8 cellular contexts compared by ENCODE assay signal in genomic region chr4:2040391-2041233, GRCh38. TPM values are rescaled to one million over a fixed set of nuclear protein-coding genes. Genes with fewer than 3 reads are reported as not detected.
DNase-seq lines count a peak whose midpoint lies in the region; ATAC-seq and TF ChIP-seq lines count a peak whose summit lies in the region.

No MANE protein-coding gene starts in this region.

- no peak overlapping the region for H3K27ac Mint-ChIP-seq in activated naive CD8-positive, alpha-beta T cell treated with anti-CD3 and anti-CD28 coated beads for 36 hours
- H3K27ac Mint-ChIP-seq in immature natural killer cell = no peak overlapping the region

- peaks cover 26% of the 10 kb centered on the region for H3K4me1 ChIP-seq in suprapubic skin

- peak overlapping the region; percentile 43 for H3K4me3 Mint-ChIP-seq in activated naive CD8-positive, alpha-beta T cell treated with anti-CD3 and anti-CD28 coated beads for 36 hours
- H3K4me3 Mint-ChIP-seq in immature natural killer cell = peak overlapping the region; percentile 47 to 82 (median 68)

- no peaks in the 10 kb centered on the region for H3K9me3 Mint-ChIP-seq in activated naive CD8-positive, alpha-beta T cell treated with anti-CD3 and anti-CD28 coated beads for 36 hours
- H3K9me3 Mint-ChIP-seq in immature natural killer cell = no peaks in the 10 kb centered on the region

- H3K36me3 Mint-ChIP-seq in activated naive CD8-positive, alpha-beta T cell treated with anti-CD3 and anti-CD28 coated beads for 36 hours = no peaks in the 10 kb centered on the region
- no peaks in the 10 kb centered on the region for H3K36me3 Mint-ChIP-seq in immature natural killer cell

- no peak for TF ChIP-seq CTCF in suprapubic skin (IDR thresholded peaks at IDR 0.05)

- H3K27me3 Mint-ChIP-seq in activated naive CD8-positive, alpha-beta T cell treated with anti-CD3 and anti-CD28 coated beads for 36 hours = peaks cover 30% of the 10 kb centered on the region
- peaks cover 4 to 15% (median 11%) of the 10 kb centered on the region in 3 donors for H3K27me3 Mint-ChIP-seq in immature natural killer cell (ENCODE audit: low read depth in 3 of 3)

- H3K4me1 Mint-ChIP-seq in activated naive CD8-positive, alpha-beta T cell treated with anti-CD3 and anti-CD28 coated beads for 36 hours = peaks cover 5% of the 10 kb centered on the region
- peaks cover 3 to 6% of the 10 kb centered on the region in 2 donors for H3K4me1 Mint-ChIP-seq in immature natural killer cell

- no peak overlapping the region for H3K27ac ChIP-seq in suprapubic skin

- peak; percentile 57 for DNase-seq in activated CD8-positive, alpha-beta memory T cell treated with anti-CD3 and anti-CD28 coated beads for 24 hours
- no peak for DNase-seq in activated CD8-positive, alpha-beta memory T cell treated with anti-CD3 and anti-CD28 coated beads, Interleukin-2, amount 50 U/mL, for 4 hours
- DNase-seq in activated naive CD8-positive, alpha-beta T cell treated with anti-CD3 and anti-CD28 coated beads for 36 hours = no peak
- DNase-seq in immature natural killer cell (no peak), suprapubic skin (ENCODE audit: low spot score in 2 of 2) (peak; percentile 53 to 63), pons (ENCODE audit: low spot score) (no peak)
- DNase-seq in central memory CD4-positive, alpha-beta T cell = no peak

- no peaks in the 10 kb centered on the region for H3K9me3 ChIP-seq in suprapubic skin

- TF ChIP-seq EP300 in suprapubic skin (IDR thresholded peaks at IDR 0.05) = no peak

- peak overlapping the region; percentile 63 for H3K4me3 ChIP-seq in suprapubic skin

- TF ChIP-seq POLR2A in suprapubic skin (IDR thresholded peaks at IDR 0.05) = no peak

- 4% methylated on average over 25 of the region's 91 CpGs for WGBS in suprapubic skin

- H3K27me3 ChIP-seq in suprapubic skin = peaks cover 66% of the 10 kb centered on the region

- H3K36me3 ChIP-seq in suprapubic skin = no peaks in the 10 kb centered on the region

- no peak for ATAC-seq in HG02870 (IDR thresholded peaks at IDR 0.05; ENCODE audit: unreplicated experiment)

RNA-seq across cellular contexts. Expression of gene NAT8L, which starts 18.5 kb away (rescaled TPM):
- under 1 TPM; 0.56 to 0.60 TPM for total RNA-seq in activated naive CD8-positive, alpha-beta T cell treated with anti-CD3 and anti-CD28 coated beads for 36 hours
- not detected for polyA plus RNA-seq in immature natural killer cell
- total RNA-seq in suprapubic skin = 1 to 10 TPM; 1.0 to 2.8 (median 1.6) TPM

RNA-seq across cellular contexts. Expression of gene NELFA, which starts 31.8 kb away (rescaled TPM):
- 10 to 100 TPM; 44.8 to 46.2 TPM for total RNA-seq in activated naive CD8-positive, alpha-beta T cell treated with anti-CD3 and anti-CD28 coated beads for 36 hours
- 10 to 100 TPM in 2 of 3 donors, 1 to 10 TPM in 1; 6.0 to 28.6 (median 10.2) TPM for polyA plus RNA-seq in immature natural killer cell
- total RNA-seq in suprapubic skin = 10 to 100 TPM; 23.2 to 41.5 (median 35.5) TPM

Comparison
In these comparisons a context has a peak if more than half of its experiments do, and no peak if none do; other contexts are left out.
1. DNase-seq: peak in activated CD8-positive, alpha-beta memory T cell treated with anti-CD3 and anti-CD28 coated beads for 24 hours (single experiment) and suprapubic skin (2 of 2); none in activated CD8-positive, alpha-beta memory T cell treated with anti-CD3 and anti-CD28 coated beads, Interleukin-2, amount 50 U/mL, for 4 hours (single experiment), activated naive CD8-positive, alpha-beta T cell treated with anti-CD3 and anti-CD28 coated beads for 36 hours (single experiment), immature natural killer cell (0 of 3), central memory CD4-positive, alpha-beta T cell (single experiment) and pons (single experiment).